Comparison of ENCODE assay signal across 23 cellular contexts in the genomic region with DNA sequence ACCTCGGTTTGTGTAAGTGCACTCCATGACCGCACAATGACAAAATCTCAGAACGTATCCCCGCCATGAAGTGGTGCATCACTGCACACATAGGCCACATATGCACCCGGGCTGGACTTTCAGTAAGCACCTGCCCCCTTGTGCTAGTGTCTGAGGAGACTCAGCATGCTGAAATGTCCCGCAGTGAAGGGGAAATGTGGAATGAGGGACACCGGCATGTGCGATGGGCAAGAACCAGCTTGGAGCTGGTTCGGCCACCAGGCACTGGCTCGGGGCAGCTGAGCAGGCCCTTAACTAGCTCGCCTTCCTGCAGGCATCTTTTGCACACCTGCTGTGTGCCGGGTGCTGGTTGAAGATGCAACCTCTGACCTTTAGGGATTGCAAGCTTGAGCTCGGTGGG. TPM values are rescaled to one million over a fixed set of nuclear protein-coding genes. Genes with fewer than 3 reads are reported as not detected.
A peak's percentile ranks its signal among the peaks of the same experiment; 100 is the strongest.
DNase-seq lines count a peak whose midpoint lies in the region; ATAC-seq, FAIRE-seq and TF ChIP-seq lines count a peak whose summit lies in the region.
"Had no signal": no experiment of that assay in that cellular context is flagged by ENCODE, and none has a peak within 500 bp of the region (broad histone marks: within the 10 kb centered on the region; RNA-seq: fewer than 3 reads in every experiment).

No MANE protein-coding gene starts in this region.

- in situ Hi-C loops in Panc1 (cut with HindIII; ENCODE audit: low pct_unique_long_range_greater_than_20kb, low sequenced_read_pairs), result no loop called here

- H3K4me1 ChIP-seq in heart left ventricle, result peaks cover 0 to 20% (median 10%) of the 10 kb centered on the region in 12 donors
- H3K4me1 ChIP-seq in Panc1 (ENCODE audit: control insufficient read depth, insufficient read depth, low read length), result peaks cover 67% of the 10 kb centered on the region
- peaks cover 30% of the 10 kb centered on the region for H3K4me1 ChIP-seq in osteoblast (ENCODE audit: insufficient read depth, low read length)

- peaks cover 15% of the 10 kb centered on the region for H3K27me3 Mint-ChIP-seq in nephron (ENCODE audit: low read depth)

- peak; percentile 17 for FAIRE-seq in urothelium cell line (lab: Jason Lieb, UNC)

- ATAC-seq in heart left ventricle, result no peak
- no peak for ATAC-seq in Panc1
- ATAC-seq in GM18502 (IDR thresholded peaks at IDR 0.05; ENCODE audit: poor library complexity, unreplicated experiment), result no peak
- ATAC-seq: HCT116 had no signal

- TF ChIP-seq POLR2A in heart left ventricle (IDR thresholded peaks at IDR 0.05), result no peak

- WGBS in heart left ventricle, 4 donors, result 92 to 96% (median 95%) methylated on average over 13 of the region's 13 CpGs

- no peaks in the 10 kb centered on the region for H3K27me3 ChIP-seq in heart left ventricle
- H3K27me3 ChIP-seq in Panc1 (ENCODE audit: control insufficient read depth, insufficient read depth, low read length), result no peaks in the 10 kb centered on the region
- no peaks in the 10 kb centered on the region for H3K27me3 ChIP-seq in osteoblast (ENCODE audit: insufficient read depth, low read length)

- CTCF ChIA-PET in Panc1 (lab: Charles Lee), result no interaction called here

- H3K27ac ChIP-seq in heart left ventricle (no peak overlapping the region), Panc1 (ENCODE audit: low read length) (peak overlapping the region; percentile 96), osteoblast (ENCODE audit: low read depth, low read length) (no peak overlapping the region)
- H3K27ac ChIP-seq: 22Rv1, SK-N-MC had no signal

- peak overlapping the region in 2 of 3 experiments; percentile 55 to 65 for H3K27ac Mint-ChIP-seq in nephron

- H3K9me3 ChIP-seq in heart left ventricle, result no peaks in the 10 kb centered on the region
- H3K9me3 ChIP-seq in Panc1 (ENCODE audit: control insufficient read depth, insufficient read depth, low read depth, low read length), result no peaks in the 10 kb centered on the region
- no peaks in the 10 kb centered on the region for H3K9me3 ChIP-seq in osteoblast (ENCODE audit: low read depth, low read length)

- no peaks in the 10 kb centered on the region for H3K36me3 Mint-ChIP-seq in nephron (ENCODE audit: low read depth)

- no peak overlapping the region for H2AFZ ChIP-seq in osteoblast (ENCODE audit: low read length)

- H3K4me3 Mint-ChIP-seq in nephron, result no peak overlapping the region

- no peaks in the 10 kb centered on the region for H3K36me3 ChIP-seq in heart left ventricle
- no peaks in the 10 kb centered on the region for H3K36me3 ChIP-seq in Panc1 (ENCODE audit: control insufficient read depth, insufficient read depth, low read length)
- H3K36me3 ChIP-seq in osteoblast (ENCODE audit: insufficient read depth, low read length), result no peaks in the 10 kb centered on the region

- peak; percentile 27 for DNase-seq in cardiac septum (ENCODE audit: low spot score)
- no peak for DNase-seq in heart left ventricle
- no peak for DNase-seq in Panc1 (ENCODE audit: low read depth, low spot score)
- no peak for DNase-seq in urothelium cell line (ENCODE audit: low spot score)
- DNase-seq in mesenteric fat pad (ENCODE audit: low spot score), result no peak
- no peak for DNase-seq in osteoblast (ENCODE audit: insufficient read length, low spot score, missing footprints)
- DNase-seq: EL, GOT3, Karpas-422, MV-4-11, NCI-H1105 treated with DMSO at 0.1 percent for 48 hours, NCI-H2029 treated with DMSO at 0.1 percent for 48 hours, NCI-H2171, NCI-H446, NCI-H526, RPMI8226, SHP77 treated with DMSO at 0.1 percent for 48 hours, SW 1271 had no signal

- no peaks in the 10 kb centered on the region for H3K9me3 Mint-ChIP-seq in nephron

- intact Hi-C loops in cardiac septum (cut with DNase I), result no loop called here
- intact Hi-C loops in heart left ventricle (cut with DNase I), result no loop called here
- intact Hi-C loops in Panc1 (cut with micrococcal nuclease; ENCODE audit: unreplicated experiment), result loop anchor here (10.0 kb wide), 2 partner anchors 153 to 183 kb away; no protein-coding TSS in a partner anchor

- POLR2A ChIA-PET in Panc1 (lab: Charles Lee), result interaction anchor here (0.7 kb wide), 1 partner anchor 7 kb away, joined by 11 read pairs; no protein-coding TSS in a partner anchor

- H3K79me2 ChIP-seq in osteoblast (ENCODE audit: insufficient read depth, low read length), result no peaks in the 10 kb centered on the region

- H4K20me1 ChIP-seq in osteoblast (ENCODE audit: insufficient read depth, low read length), result no peaks in the 10 kb centered on the region

- TF ChIP-seq CTCF in heart left ventricle (IDR thresholded peaks at IDR 0.05), result no peak
- TF ChIP-seq CTCF in Panc1 (IDR thresholded peaks at IDR 0.05), result no peak
- no peak for TF ChIP-seq CTCF in nephron (IDR thresholded peaks at IDR 0.05; ENCODE audit: unreplicated experiment in 3 of 3)
- no peak for TF ChIP-seq CTCF in osteoblast (IDR thresholded peaks at IDR 0.05; ENCODE audit: extremely low read depth, low read depth, low read length)

- peaks cover 44% of the 10 kb centered on the region for H3K4me1 Mint-ChIP-seq in nephron

- H3K4me2 ChIP-seq in osteoblast (ENCODE audit: insufficient read depth, low read length), result no peak overlapping the region

- no TSS peak for BruUV-seq in Panc1 (replicated peaks; lab: Mats Ljungman, UMichigan)

- H3K4me3 ChIP-seq in heart left ventricle (no peak overlapping the region), Panc1 (ENCODE audit: low read depth in 2 of 2, low read length in 2 of 2) (no peak overlapping the region), osteoblast (ENCODE audit: insufficient read depth, low read length) (no peak overlapping the region)
- H3K4me3 ChIP-seq: SK-N-MC had no signal

RNA-seq across cellular contexts. Expression of a gene that starts 49.8 kb away (rescaled TPM):
- 29.0 TPM for total RNA-seq in cardiac septum
- total RNA-seq in heart left ventricle, result 100 to 1,000 TPM in 1 of 9 donors, 10 to 100 TPM in 8; 29.6 to 116 (median 37.2) TPM
- polyA plus RNA-seq in heart left ventricle, result 10 to 100 TPM; 10.1 to 12.9 TPM
- 533 TPM for total RNA-seq in Panc1 (2021; ENCODE audit: unreplicated experiment)
- 322 TPM for polyA plus RNA-seq in Panc1 (2012; ENCODE audit: insufficient read length)
- 152 TPM for total RNA-seq in mesenteric fat pad
- total RNA-seq in osteoblast, result 67.3 and 88.1 TPM in 2 replicates
